In genomic region chr2:27123302-27124150, GRCh38 we compare ENCODE assay signal across 8 cellular contexts. TPM values are rescaled to one million over a fixed set of nuclear protein-coding genes. Genes with fewer than 3 reads are reported as not detected.
DNase-seq lines count a peak whose midpoint lies in the region; ATAC-seq, FAIRE-seq and TF ChIP-seq lines count a peak whose summit lies in the region.

TSS of gene ABHD1 (plus strand) at chr2:27123815. CDS start at chr2:27123949, 134 bp downstream.

- CTCF ChIA-PET in A673 (lab: Charles Lee) (no interaction called here), Panc1 (lab: Charles Lee) (interaction anchor here (0.8 kb wide), 1 partner anchor 68 kb away, joined by 6 read pairs; no protein-coding TSS in a partner anchor)

- H3K9me3 ChIP-seq in A673 (ENCODE audit: low read depth, low read length, poor library complexity, severe bottlenecking) = no peaks in the 10 kb centered on the region
- H3K9me3 ChIP-seq in Panc1 (ENCODE audit: control insufficient read depth, insufficient read depth, low read depth, low read length) = no peaks in the 10 kb centered on the region
- H3K9me3 ChIP-seq in neuron (ENCODE audit: low read length) = no peaks in the 10 kb centered on the region
- H3K9me3 ChIP-seq in suprapubic skin = no peaks in the 10 kb centered on the region

- FAIRE-seq in frontal cortex (lab: Jason Lieb, UNC) = no peak

- BruUV-seq in A673 (replicated peaks; lab: Mats Ljungman, UMichigan) = no TSS peak
- BruUV-seq in Panc1 (replicated peaks; lab: Mats Ljungman, UMichigan) = no TSS peak

- H3K4me1 ChIP-seq in A673 (ENCODE audit: insufficient read depth, low read length, poor library complexity, severe bottlenecking) (peaks cover 23% of the 10 kb centered on the region), Panc1 (ENCODE audit: control insufficient read depth, insufficient read depth, low read length) (no peaks in the 10 kb centered on the region; the same call in 1 of the 2 replicates), neuron (ENCODE audit: insufficient read depth, low read length) (peaks cover under 1% of the 10 kb centered on the region), suprapubic skin (peaks cover 19% of the 10 kb centered on the region)

- peak; percentile 71 for ATAC-seq in GM21737 (IDR thresholded peaks at IDR 0.05; ENCODE audit: unreplicated experiment)
- peak; percentile 84 for ATAC-seq in Panc1
- ATAC-seq in GM19324 (IDR thresholded peaks at IDR 0.05; ENCODE audit: low FRiP score, unreplicated experiment) = no peak

- in situ Hi-C loops in Panc1 (cut with HindIII; ENCODE audit: low pct_unique_long_range_greater_than_20kb, low sequenced_read_pairs) = no loop called here

- POLR2A ChIA-PET in A673 (lab: Charles Lee; ENCODE audit: low non-redundant PET) (no interaction called here), Panc1 (lab: Charles Lee) (no interaction called here)

- DNase-seq in A673 (ENCODE audit: low spot score) = no peak
- no peak for DNase-seq in Panc1 (ENCODE audit: low read depth, low spot score)
- peak; percentile 59 for DNase-seq in activated effector memory CD4-positive, alpha-beta T cell treated with Interleukin-2 at 50 U/mL for 16 hours
- peak; percentile 76 to 82 for DNase-seq in frontal cortex (ENCODE audit: low spot score in 2 of 2)
- DNase-seq in suprapubic skin (ENCODE audit: low spot score in 2 of 2) = peak in 1 of 2 donors; percentile 88

- 9% methylated on average over 9 of the region's 47 CpGs for WGBS in suprapubic skin

- intact Hi-C loops in A673 (cut with micrococcal nuclease; ENCODE audit: unreplicated experiment) (no loop called here), Panc1 (cut with micrococcal nuclease; ENCODE audit: unreplicated experiment) (no loop called here)

- H3K36me3 ChIP-seq in A673 (ENCODE audit: insufficient read depth, low read length, poor library complexity, severe bottlenecking) = no peaks in the 10 kb centered on the region
- H3K36me3 ChIP-seq in Panc1 (ENCODE audit: control insufficient read depth, insufficient read depth, low read length) = no peaks in the 10 kb centered on the region
- no peaks in the 10 kb centered on the region for H3K36me3 ChIP-seq in neuron (ENCODE audit: insufficient read depth, low read length)
- no peaks in the 10 kb centered on the region for H3K36me3 ChIP-seq in suprapubic skin

- H3K27ac ChIP-seq in A673 (ENCODE audit: low read depth, low read length, poor library complexity, severe bottlenecking) = no peak within 1 kb of the TSS
- peak within 1 kb of the TSS; percentile 25; the same call in 1 of the 2 replicates for H3K27ac ChIP-seq in Panc1 (ENCODE audit: low read length)
- no peak within 1 kb of the TSS for H3K27ac ChIP-seq in suprapubic skin

- TF ChIP-seq POLR2A in suprapubic skin (IDR thresholded peaks at IDR 0.05) = no peak

- 0 out of 2 replicates have a peak, but pooled peaks have one; percentile 13 for TF ChIP-seq CTCF in A673 (conservative IDR thresholded peaks at IDR 0.05; ENCODE audit: low read depth, low read length)
- TF ChIP-seq CTCF in Panc1 (IDR thresholded peaks at IDR 0.05) = no peak
- no peak for TF ChIP-seq CTCF in suprapubic skin (IDR thresholded peaks at IDR 0.05)

- H2AFZ ChIP-seq in neuron (ENCODE audit: low read depth, low read length) = peak within 1 kb of the TSS; percentile 58

- TF ChIP-seq EP300 in suprapubic skin (IDR thresholded peaks at IDR 0.05) = no peak

- peaks cover 11% of the 10 kb centered on the region for H3K27me3 ChIP-seq in A673 (replicated peaks; ENCODE audit: insufficient read depth, low read depth, low read length, poor library complexity)
- no peaks in the 10 kb centered on the region; the same call in 1 of the 2 replicates for H3K27me3 ChIP-seq in Panc1 (ENCODE audit: control insufficient read depth, insufficient read depth, low read length)
- H3K27me3 ChIP-seq in neuron (ENCODE audit: insufficient read depth, low read length) = peaks cover 49% of the 10 kb centered on the region
- H3K27me3 ChIP-seq in suprapubic skin = peaks cover 6% of the 10 kb centered on the region

- H3K4me3 ChIP-seq in A673 (ENCODE audit: low read depth, low read length, poor library complexity, severe bottlenecking) (peak within 1 kb of the TSS; percentile 47), Panc1 (ENCODE audit: low read depth in 2 of 2, low read length in 2 of 2) (peak within 1 kb of the TSS; percentile 56 to 63), neuron (ENCODE audit: low read length) (peak within 1 kb of the TSS; percentile 37), suprapubic skin (peak within 1 kb of the TSS; percentile 60)

RNA-seq across cellular contexts. Expression of gene ABHD1, which starts in this region (rescaled TPM):
- total RNA-seq in A673 (2021) (0.22 TPM in 1 of 2 replicates, not detected in the other), Panc1 (2021; ENCODE audit: unreplicated experiment) (0.46 TPM), frontal cortex (0.41 TPM), suprapubic skin (not detected)
- 1.5 TPM for polyA plus RNA-seq in Panc1 (2012; ENCODE audit: insufficient read length)

Comparison
In these comparisons a context has a peak if more than half of its experiments do, and no peak if none do; other contexts are left out.
1. Peak in DNase-seq in frontal cortex; RNA of the gene not detected or under 1 TPM.